In the genomic region with DNA sequence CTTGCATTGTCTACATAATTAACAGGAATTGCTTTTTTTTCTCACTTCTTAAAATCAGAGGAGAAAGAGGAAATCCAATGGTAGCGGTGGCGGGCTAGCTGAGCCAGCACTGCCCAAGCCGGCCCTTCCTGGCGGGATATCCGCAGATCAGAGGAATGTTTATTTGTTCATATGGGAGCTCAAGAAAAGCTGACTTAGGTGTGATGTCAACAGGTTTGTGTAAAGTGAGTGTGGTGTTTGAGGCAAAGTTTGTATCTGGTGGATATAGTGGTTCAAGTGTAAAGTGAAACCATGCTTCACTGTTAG, we compare ENCODE assay signal across 8 cellular contexts. TPM values are rescaled to one million over a fixed set of nuclear protein-coding genes. Genes with fewer than 3 reads are reported as not detected.
DNase-seq lines count a peak whose midpoint lies in the region; ATAC-seq and TF ChIP-seq lines count a peak whose summit lies in the region.

No MANE protein-coding gene starts in this region.

- in situ Hi-C loops in G401 (cut with HindIII; ENCODE audit: low sequenced_read_pairs) = no loop called here

- TF ChIP-seq POLR2A in suprapubic skin (IDR thresholded peaks at IDR 0.05) = no peak

- no peaks in the 10 kb centered on the region for H3K9me3 Mint-ChIP-seq in activated CD8-positive, alpha-beta memory T cell treated with anti-CD3 and anti-CD28 coated beads, Interleukin-2, amount 10 ng/mL, durations not matched to agents 7 days and 5 days (ENCODE audit: low read depth)
- no peaks in the 10 kb centered on the region for H3K9me3 Mint-ChIP-seq in activated T-helper 1 cell treated with anti-CD3 and anti-CD28 coated beads, Interleukin-12 subunit alpha, Interleukin-12 subunit beta, Interleukin-2, Interleukin-4 antibody, amounts not matched to agents 30 ng/mL and 10 ng/mL and 1 ng/mL, durations not matched to agents 14 hours and 24 hours and 36 hours

- H3K27me3 Mint-ChIP-seq in activated CD8-positive, alpha-beta memory T cell treated with anti-CD3 and anti-CD28 coated beads, Interleukin-2, amount 10 ng/mL, durations not matched to agents 7 days and 5 days = no peaks in the 10 kb centered on the region
- peaks cover 5% of the 10 kb centered on the region for H3K27me3 Mint-ChIP-seq in activated T-helper 1 cell treated with anti-CD3 and anti-CD28 coated beads, Interleukin-12 subunit alpha, Interleukin-12 subunit beta, Interleukin-2, Interleukin-4 antibody, amounts not matched to agents 30 ng/mL and 10 ng/mL and 1 ng/mL, durations not matched to agents 14 hours and 24 hours and 36 hours (ENCODE audit: insufficient read depth)

- CTCF ChIA-PET in activated CD8-positive, alpha-beta memory T cell treated with anti-CD3 and anti-CD28 coated beads, Interleukin-2, amount 10 ng/mL, durations not matched to agents 7 days and 5 days (lab: Charles Lee) = interaction anchor here (0.7 to 3.7 kb wide), 9 partner anchors 10 to 674 kb away, joined by 3 to 28 read pairs (median 3); a partner anchor contains a TSS

- no peaks in the 10 kb centered on the region for H3K9me3 ChIP-seq in iPS-18c (ENCODE audit: control insufficient read depth, insufficient read depth, low read length)
- H3K9me3 ChIP-seq in suprapubic skin = no peaks in the 10 kb centered on the region

- H3K36me3 Mint-ChIP-seq in activated CD8-positive, alpha-beta memory T cell treated with anti-CD3 and anti-CD28 coated beads, Interleukin-2, amount 10 ng/mL, durations not matched to agents 7 days and 5 days = peaks cover 12% of the 10 kb centered on the region
- peaks cover 10% of the 10 kb centered on the region for H3K36me3 Mint-ChIP-seq in activated T-helper 1 cell treated with anti-CD3 and anti-CD28 coated beads, Interleukin-12 subunit alpha, Interleukin-12 subunit beta, Interleukin-2, Interleukin-4 antibody, amounts not matched to agents 30 ng/mL and 10 ng/mL and 1 ng/mL, durations not matched to agents 14 hours and 24 hours and 36 hours (ENCODE audit: low read depth)

- H3K27ac ChIP-seq in suprapubic skin = no peak overlapping the region

- no peak for DNase-seq in activated CD8-positive, alpha-beta memory T cell treated with anti-CD3 and anti-CD28 coated beads, Interleukin-2, amount 10 ng/mL, durations not matched to agents 7 days and 5 days
- no peak for DNase-seq in activated CD8-positive, alpha-beta memory T cell treated with anti-CD3 and anti-CD28 coated beads for 24 hours
- DNase-seq in activated T-helper 1 cell treated with anti-CD3 and anti-CD28 coated beads, Interleukin-12 subunit alpha, Interleukin-12 subunit beta, Interleukin-2, Interleukin-4 antibody, amounts not matched to agents 30 ng/mL and 10 ng/mL and 1 ng/mL, durations not matched to agents 14 hours and 24 hours and 36 hours (ENCODE audit: low spot score) = no peak
- no peak for DNase-seq in suprapubic skin (ENCODE audit: low spot score in 2 of 2)
- DNase-seq in G401 (ENCODE audit: low spot score) = no peak
- DNase-seq in SHP77 treated with DMSO at 0.1 percent for 48 hours (lab: John Stamatoyannopoulos, UW) = no peak

- H3K36me3 ChIP-seq in suprapubic skin = no peaks in the 10 kb centered on the region

- ATAC-seq in activated CD8-positive, alpha-beta memory T cell treated with anti-CD3 and anti-CD28 coated beads, Interleukin-2, amount 10 ng/mL, durations not matched to agents 7 days and 5 days = no peak
- ATAC-seq in HG02588 (IDR thresholded peaks at IDR 0.05; ENCODE audit: unreplicated experiment) = no peak

- H3K4me1 Mint-ChIP-seq in activated CD8-positive, alpha-beta memory T cell treated with anti-CD3 and anti-CD28 coated beads, Interleukin-2, amount 10 ng/mL, durations not matched to agents 7 days and 5 days = peaks cover 40% of the 10 kb centered on the region
- H3K4me1 Mint-ChIP-seq in activated T-helper 1 cell treated with anti-CD3 and anti-CD28 coated beads, Interleukin-12 subunit alpha, Interleukin-12 subunit beta, Interleukin-2, Interleukin-4 antibody, amounts not matched to agents 30 ng/mL and 10 ng/mL and 1 ng/mL, durations not matched to agents 14 hours and 24 hours and 36 hours (ENCODE audit: low read depth) = peaks cover 44% of the 10 kb centered on the region

- peaks cover 24% of the 10 kb centered on the region for H3K4me1 ChIP-seq in suprapubic skin

- no peak for TF ChIP-seq EP300 in suprapubic skin (IDR thresholded peaks at IDR 0.05)

- 24% methylated on average over 5 of the region's 5 CpGs for WGBS in suprapubic skin

- peak overlapping the region; percentile 95 for H3K27ac Mint-ChIP-seq in activated CD8-positive, alpha-beta memory T cell treated with anti-CD3 and anti-CD28 coated beads, Interleukin-2, amount 10 ng/mL, durations not matched to agents 7 days and 5 days
- H3K27ac Mint-ChIP-seq in activated T-helper 1 cell treated with anti-CD3 and anti-CD28 coated beads, Interleukin-12 subunit alpha, Interleukin-12 subunit beta, Interleukin-2, Interleukin-4 antibody, amounts not matched to agents 30 ng/mL and 10 ng/mL and 1 ng/mL, durations not matched to agents 14 hours and 24 hours and 36 hours = peak overlapping the region; percentile 98

- peak overlapping the region; percentile 64; the same call in 1 of the 2 replicates for H3K4me3 ChIP-seq in iPS-18c (ENCODE audit: insufficient read depth, low read depth, low read length)
- peak overlapping the region; percentile 80 for H3K4me3 ChIP-seq in suprapubic skin

- intact Hi-C loops in activated T-helper 1 cell treated with anti-CD3 and anti-CD28 coated beads, Interleukin-12 subunit alpha, Interleukin-12 subunit beta, Interleukin-2, Interleukin-4 antibody, amounts not matched to agents 30 ng/mL and 10 ng/mL and 1 ng/mL, durations not matched to agents 14 hours and 24 hours and 36 hours (cut with micrococcal nuclease) = loop anchor here (1.0 to 10.0 kb wide), 22 partner anchors 25 to 1331 kb away; a partner anchor contains a TSS

- no peaks in the 10 kb centered on the region for H3K27me3 ChIP-seq in suprapubic skin

- H3K4me3 Mint-ChIP-seq in activated CD8-positive, alpha-beta memory T cell treated with anti-CD3 and anti-CD28 coated beads, Interleukin-2, amount 10 ng/mL, durations not matched to agents 7 days and 5 days = peak overlapping the region; percentile 84
- peak overlapping the region; percentile 83 for H3K4me3 Mint-ChIP-seq in activated T-helper 1 cell treated with anti-CD3 and anti-CD28 coated beads, Interleukin-12 subunit alpha, Interleukin-12 subunit beta, Interleukin-2, Interleukin-4 antibody, amounts not matched to agents 30 ng/mL and 10 ng/mL and 1 ng/mL, durations not matched to agents 14 hours and 24 hours and 36 hours

- TF ChIP-seq CTCF in suprapubic skin (IDR thresholded peaks at IDR 0.05) = no peak

RNA-seq across cellular contexts. Expression of a gene that starts 0.5 kb away (rescaled TPM):
- total RNA-seq in activated CD8-positive, alpha-beta memory T cell treated with anti-CD3 and anti-CD28 coated beads, Interleukin-2, amount 10 ng/mL, durations not matched to agents 7 days and 5 days = 10 to 100 TPM; 60.3 to 66.2 TPM
- 85.2 and 87.8 TPM in 2 replicates for total RNA-seq in activated T-helper 1 cell treated with anti-CD3 and anti-CD28 coated beads, Interleukin-12 subunit alpha, Interleukin-12 subunit beta, Interleukin-2, Interleukin-4 antibody, amounts not matched to agents 30 ng/mL and 10 ng/mL and 1 ng/mL, durations not matched to agents 14 hours and 24 hours and 36 hours
- total RNA-seq in suprapubic skin = 10 to 100 TPM; 15.0 to 24.1 (median 20.2) TPM
- 6.7 and 11.1 TPM in 2 replicates for total RNA-seq in G401 (2014; rRNA removed; shearing (Covaris generic))
